Comparison of ENCODE assay signal across 14 cellular contexts in genomic region chr7:90994601-90995000, GRCh38.
"Had no signal": no experiment of that assay in that cellular context is flagged by ENCODE, and none has a peak within 500 bp of the region (broad histone marks: within the 10 kb centered on the region; RNA-seq: fewer than 3 reads in every experiment).

No MANE protein-coding gene starts in this region.

- DNase-seq: activated CD4-positive, alpha-beta T cell treated with anti-CD3 and anti-CD28 coated beads, Interleukin-2, amount 10 ng/mL, durations not matched to agents 7 days and 5 days; activated gamma-delta T cell treated with Interleukin-2 at 50 U/mL for 16 hours; amniotic stem cell; cortex of kidney; effector CD8-positive, alpha-beta T cell; foreskin melanocyte; left ventricle myocardium inferior; mesenchymal stem cell; stimulated activated CD4-positive, alpha-beta T cell treated with anti-CD3 and anti-CD28 coated beads, Interleukin-4, amount 100 ng/mL, for 24 hours; stimulated activated naive CD8-positive, alpha-beta T cell treated with anti-CD3 and anti-CD28 coated beads, Interleukin-15, Interleukin-2, amounts not matched to agents 100 U/mL and 50 U/mL, for 24 hours; T-helper 17 cell had no signal

- H3K4me3 ChIP-seq: left ventricle myocardium inferior, skin epidermis, suprapubic skin had no signal

- FAIRE-seq: endothelial cell of umbilical vein had no signal
